ENCODE assay signal across 2 cellular contexts in genomic region chr3:72396899-72397298, GRCh38.
A peak's percentile ranks its signal among the peaks of the same experiment; 100 is the strongest.
TF ChIP-seq lines count a peak whose summit lies in the region.

No MANE protein-coding gene starts in this region.

TF ChIP-seq in IMR-90, 13 proteins besides CTCF, POLR2A, EP300 and RAD21:
- TF ChIP-seq MAZ (IDR thresholded peaks at IDR 0.05; ENCODE audit: borderline replicate concordance, low read depth, low read length): no peak
- no peak for TF ChIP-seq NFE2L2 (IDR thresholded peaks at IDR 0.05; ENCODE audit: low read depth, low read length)
- TF ChIP-seq RFX5 (IDR thresholded peaks at IDR 0.05; ENCODE audit: low read depth, low read length): no peak
- no peak for TF ChIP-seq SMC3 (IDR thresholded peaks at IDR 0.05; ENCODE audit: low read depth, low read length)
- no peak for TF ChIP-seq BHLHE40 (IDR thresholded peaks at IDR 0.05; ENCODE audit: low read depth, low read length)
- no peak for TF ChIP-seq USF2 (IDR thresholded peaks at IDR 0.05; ENCODE audit: low read depth, low read length)

TF ChIP-seq in H1, 55 proteins besides CTCF, POLR2A, EP300 and RAD21:
- TF ChIP-seq RFX5 (IDR thresholded peaks at IDR 0.05; ENCODE audit: borderline replicate concordance, low read depth, low read length) (no peak), RXRA (IDR thresholded peaks at IDR 0.05; ENCODE audit: insufficient read depth, low read depth, low read length) (no peak), USF2 (IDR thresholded peaks at IDR 0.05; ENCODE audit: low read length) (peak; percentile 41), HDAC2 (IDR thresholded peaks at IDR 0.05; ENCODE audit: borderline replicate concordance in 1 of 2, low read depth in 2 of 2, low read length in 2 of 2) (no peak), RNF2 (IDR thresholded peaks at IDR 0.05; ENCODE audit: borderline replicate concordance, low read depth, low read length, missing control alignments, poor library complexity, severe bottlenecking) (no peak), YY1 (IDR thresholded peaks at IDR 0.05; ENCODE audit: low read depth, low read length) (no peak), EZH2 (IDR thresholded peaks at IDR 0.05; ENCODE audit: low read depth, low read length, severe bottlenecking) (no peak), ZNF274 (IDR thresholded peaks at IDR 0.05; ENCODE audit: borderline replicate concordance, extremely low read depth, low read length) (no peak)
